In the genomic region with DNA sequence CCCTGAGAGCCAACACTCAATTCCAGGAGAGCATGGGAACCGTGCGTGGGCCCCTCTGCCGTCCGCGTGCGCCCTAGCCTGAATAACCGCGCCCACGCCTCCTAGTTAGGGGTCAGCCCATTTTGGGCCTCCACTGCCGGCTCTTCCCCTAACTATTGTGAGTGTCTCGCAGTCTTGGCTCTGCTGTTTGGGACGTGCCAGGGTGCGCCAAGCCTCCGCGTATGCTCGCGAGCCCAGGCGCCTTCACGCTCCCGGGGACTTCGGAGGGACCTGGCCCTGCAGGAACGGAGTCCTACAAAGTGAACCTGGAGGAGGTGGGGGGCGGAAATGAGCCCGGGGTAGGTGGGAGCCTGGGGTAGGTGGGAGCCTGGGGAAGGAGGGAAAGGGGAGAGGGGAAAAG, we compare ENCODE assay signal across 21 cellular contexts. TPM values are rescaled to one million over a fixed set of nuclear protein-coding genes. Genes with fewer than 3 reads are reported as not detected.
DNase-seq lines count a peak whose midpoint lies in the region; ATAC-seq, FAIRE-seq and TF ChIP-seq lines count a peak whose summit lies in the region.
"Had no signal": no experiment of that assay in that cellular context is flagged by ENCODE, and none has a peak within 500 bp of the region (broad histone marks: within the 10 kb centered on the region; RNA-seq: fewer than 3 reads in every experiment).

No MANE protein-coding gene starts in this region.

- intact Hi-C loops in right cardiac atrium (cut with DNase I) (no loop called here), left cardiac atrium (cut with DNase I) (no loop called here), endothelial cell of umbilical vein (cut with micrococcal nuclease) (no loop called here)

- dilution Hi-C loops in endothelial cell of umbilical vein (cut with MboI; ENCODE audit: extremely low pct_ligation_motif_present, low sequenced_read_pairs) = no loop called here

- no peaks in the 10 kb centered on the region for H3K36me3 ChIP-seq in endothelial cell of umbilical vein (ENCODE audit: control insufficient read depth in 2 of 2, extremely low read depth in 1 of 2, insufficient read depth in 2 of 2, low read length in 2 of 2)
- H3K36me3 ChIP-seq: esophagus muscularis mucosa, left lung had no signal

- H3K4me2 ChIP-seq in endothelial cell of umbilical vein (ENCODE audit: insufficient read depth, low read length) = no peak overlapping the region
- H3K4me2 ChIP-seq: PC-9, SK-N-SH had no signal

- H3K4me3 ChIP-seq in right cardiac atrium (ENCODE audit: low read length) (no peak overlapping the region), endothelial cell of umbilical vein (replicated peaks in 1 of 3; ENCODE audit: insufficient read depth in 1 of 3, low read depth in 1 of 3, low read length in 3 of 3) (no peak overlapping the region)
- H3K4me3 ChIP-seq: coronary artery, left lung, PC-9 had no signal

- peaks cover 2% of the 10 kb centered on the region for H3K27me3 ChIP-seq in right cardiac atrium (ENCODE audit: control insufficient read depth, insufficient read depth)
- peaks cover 58 to 82% of the 10 kb centered on the region in 2 experiments for H3K27me3 ChIP-seq in endothelial cell of umbilical vein (ENCODE audit: control insufficient read depth in 2 of 2, insufficient read depth in 2 of 2, low read length in 2 of 2)

- no peaks in the 10 kb centered on the region for H3K9me3 Mint-ChIP-seq in mesothelial cell of epicardium
- H3K9me3 Mint-ChIP-seq: activated T-helper 17 cell treated with anti-CD3 and anti-CD28 coated beads, Interleukin-2, amount 50 U/mL, for 72 hours had no signal

- peaks cover 85% of the 10 kb centered on the region for H3K27me3 Mint-ChIP-seq in mesothelial cell of epicardium (ENCODE audit: low read depth)

- no peak overlapping the region for H3K27ac Mint-ChIP-seq in mesothelial cell of epicardium
- H3K27ac Mint-ChIP-seq: activated T-helper 17 cell treated with anti-CD3 and anti-CD28 coated beads, Interleukin-2, amount 50 U/mL, for 72 hours had no signal

- no peak overlapping the region for H3K27ac ChIP-seq in right cardiac atrium (ENCODE audit: low read length)
- H3K27ac ChIP-seq in endothelial cell of umbilical vein (ENCODE audit: insufficient read depth, low read depth, low read length) = no peak overlapping the region
- H3K27ac ChIP-seq: coronary artery, esophagus muscularis mucosa, HL-60, left lung, PC-9 had no signal

- CTCF ChIA-PET in endothelial cell of umbilical vein (lab: Charles Lee) = no interaction called here

- H3K79me2 ChIP-seq in endothelial cell of umbilical vein (ENCODE audit: control insufficient read depth, insufficient read depth, low read length) = no peaks in the 10 kb centered on the region

- ATAC-seq in right cardiac atrium (peak in 1 of 2 donors; percentile 33), left cardiac atrium (no peak), GM18511 (IDR thresholded peaks at IDR 0.05; ENCODE audit: unreplicated experiment) (no peak), HG03159 (IDR thresholded peaks at IDR 0.05; ENCODE audit: unreplicated experiment) (no peak)
- ATAC-seq: activated T-helper 17 cell treated with anti-CD3 and anti-CD28 coated beads, Interleukin-2, amount 50 U/mL, for 72 hours; left lung had no signal

- H4K20me1 ChIP-seq in endothelial cell of umbilical vein (replicated peaks; ENCODE audit: control insufficient read depth, extremely low read depth, insufficient read depth, low read length) = no peaks in the 10 kb centered on the region

- FAIRE-seq in endothelial cell of umbilical vein (lab: Jason Lieb, UNC) = no peak

- WGBS in right cardiac atrium = 4% methylated on average over 24 of the region's 24 CpGs

- H3K9ac ChIP-seq in endothelial cell of umbilical vein (replicated peaks; ENCODE audit: extremely low read depth, insufficient read depth, low read length) = no peak overlapping the region
- H3K9ac ChIP-seq: SK-N-SH had no signal

- TF ChIP-seq POLR2A in endothelial cell of umbilical vein (IDR thresholded peaks at IDR 0.05; ENCODE audit: low read depth, low read length) = no peak

- POLR2A ChIA-PET in endothelial cell of umbilical vein (lab: Charles Lee) = no interaction called here

- peak overlapping the region; percentile 49 for H3K4me3 Mint-ChIP-seq in mesothelial cell of epicardium
- H3K4me3 Mint-ChIP-seq: activated T-helper 17 cell treated with anti-CD3 and anti-CD28 coated beads, Interleukin-2, amount 50 U/mL, for 72 hours had no signal

- H3K36me3 Mint-ChIP-seq in mesothelial cell of epicardium = no peaks in the 10 kb centered on the region

- no TSS peak for BruUV-seq in endothelial cell of umbilical vein (replicated peaks; lab: Mats Ljungman, UMichigan)

- DNase-seq in right cardiac atrium (peak in 2 of 3 donors; percentile 45 to 53), left cardiac atrium (no peak), endothelial cell of umbilical vein (ENCODE audit: low read depth, low spot score) (no peak), mesothelial cell of epicardium (ENCODE audit: low spot score in 2 of 2, unreplicated experiment in 2 of 2) (no peak), OCI-M2 (lab: John Stamatoyannopoulos, UW; ENCODE audit: unreplicated experiment) (no peak)
- DNase-seq in stimulated activated CD4-positive, alpha-beta T cell treated with anti-CD3 and anti-CD28 coated beads, Interleukin-4, amount 100 ng/mL, for 24 hours = no peak
- DNase-seq: activated CD8-positive, alpha-beta memory T cell treated with anti-CD3 and anti-CD28 coated beads for 24 hours; Karpas-422; left lung; NCI-H1105; PC-9; SK-N-SH; stimulated activated CD4-positive, alpha-beta T cell treated with anti-CD3 and anti-CD28 coated beads, Interleukin-15, amount 100 ng/mL, for 24 hours had no signal

- H2AFZ ChIP-seq in endothelial cell of umbilical vein (ENCODE audit: low read depth, low read length) = no peak overlapping the region
- H2AFZ ChIP-seq: PC-9 had no signal

- H3K9me1 ChIP-seq in endothelial cell of umbilical vein (replicated peaks; ENCODE audit: control insufficient read depth, extremely low read depth, insufficient read depth, low read length) = no peaks in the 10 kb centered on the region

- no peaks in the 10 kb centered on the region for H3K4me1 ChIP-seq in right cardiac atrium (ENCODE audit: control insufficient read depth, insufficient read depth, low read length)
- peaks cover 3% of the 10 kb centered on the region for H3K4me1 ChIP-seq in endothelial cell of umbilical vein (ENCODE audit: control insufficient read depth, extremely low read depth, insufficient read depth, low read length)

- H3K4me1 Mint-ChIP-seq in mesothelial cell of epicardium = peaks cover 9% of the 10 kb centered on the region
- H3K4me1 Mint-ChIP-seq: activated T-helper 17 cell treated with anti-CD3 and anti-CD28 coated beads, Interleukin-2, amount 50 U/mL, for 72 hours had no signal

- no peaks in the 10 kb centered on the region for H3K9me3 ChIP-seq in right cardiac atrium (ENCODE audit: control insufficient read depth, low read length)
- no peaks in the 10 kb centered on the region for H3K9me3 ChIP-seq in endothelial cell of umbilical vein (replicated peaks; ENCODE audit: control insufficient read depth, insufficient read depth, low read length)
- H3K9me3 ChIP-seq: esophagus muscularis mucosa, left lung, SK-N-SH had no signal

- TF ChIP-seq CTCF in endothelial cell of umbilical vein (IDR thresholded peaks at IDR 0.05; ENCODE audit: extremely low read depth in 1 of 2, insufficient read depth in 1 of 2, low read depth in 1 of 2, low read length in 2 of 2) = no peak
- no peak for TF ChIP-seq CTCF in mesothelial cell of epicardium (IDR thresholded peaks at IDR 0.05; ENCODE audit: unreplicated experiment)

TF ChIP-seq in endothelial cell of umbilical vein, 7 proteins besides CTCF, POLR2A, EP300 and RAD21 (continues in another document):
- TF ChIP-seq JUN (IDR thresholded peaks at IDR 0.05; ENCODE audit: borderline replicate concordance, insufficient read depth, insufficient read length, low read depth) = no peak
- TF ChIP-seq MYC (IDR thresholded peaks at IDR 0.05; ENCODE audit: low read depth, low read length) = no peak

RNA-seq across cellular contexts. Expression of gene GCM2, which starts 0.8 kb away (rescaled TPM):
- total RNA-seq in right cardiac atrium (not detected), left cardiac atrium (not detected), endothelial cell of umbilical vein (not detected in 2 replicates), mesothelial cell of epicardium (not detected in 3 replicates)
- polyA plus RNA-seq in right cardiac atrium (not detected), endothelial cell of umbilical vein (not detected in 2 replicates)
- polyA plus RNA-seq in endothelial cell of umbilical vein (2011; cell fraction: cytosol; rRNA removed) = not detected in 2 replicates
- polyA plus RNA-seq in endothelial cell of umbilical vein (2011; cell fraction: nucleus; rRNA removed) = not detected in 2 replicates
- polyA plus RNA-seq in endothelial cell of umbilical vein (2012) = not detected in 2 replicates
- polyA minus RNA-seq in endothelial cell of umbilical vein = not detected in 2 replicates
- polyA minus RNA-seq in endothelial cell of umbilical vein (2011; cell fraction: cytosol; rRNA and poly(A)+ RNA removed) = not detected
- not detected in 2 replicates for polyA minus RNA-seq in endothelial cell of umbilical vein (2011; cell fraction: nucleus; rRNA and poly(A)+ RNA removed)
- total RNA-seq: activated T-helper 17 cell treated with anti-CD3 and anti-CD28 coated beads, Interleukin-2, amount 50 U/mL, for 72 hours; esophagus muscularis mucosa; left lung; myocyte; PC-9; pulmonary artery endothelial cell had no signal
- polyA plus RNA-seq: SK-N-SH had no signal

RNA-seq across cellular contexts. Expression of gene SYCP2L, which starts 4.2 kb away (rescaled TPM):
- total RNA-seq in right cardiac atrium = under 1 TPM; 0.38 to 0.72 (median 0.48) TPM
- polyA plus RNA-seq in right cardiac atrium = 0.48 TPM
- total RNA-seq in left cardiac atrium = under 1 TPM; 0.59 to 0.73 TPM
- not detected in 2 replicates for total RNA-seq in endothelial cell of umbilical vein
- polyA plus RNA-seq in endothelial cell of umbilical vein = not detected in 2 replicates
- polyA plus RNA-seq in endothelial cell of umbilical vein (2011; cell fraction: cytosol; rRNA removed) = not detected in 2 replicates
- 0.11 and 0.67 TPM in 2 replicates for polyA plus RNA-seq in endothelial cell of umbilical vein (2011; cell fraction: nucleus; rRNA removed)
- not detected in 2 replicates for polyA plus RNA-seq in endothelial cell of umbilical vein (2012)
- polyA minus RNA-seq in endothelial cell of umbilical vein = 0.30 TPM in 1 of 2 replicates, not detected in the other
- not detected for polyA minus RNA-seq in endothelial cell of umbilical vein (2011; cell fraction: cytosol; rRNA and poly(A)+ RNA removed)
- polyA minus RNA-seq in endothelial cell of umbilical vein (2011; cell fraction: nucleus; rRNA and poly(A)+ RNA removed) = not detected in 2 replicates
- total RNA-seq in mesothelial cell of epicardium = 16.6 to 20.1 TPM (median 19.9 TPM) in 3 replicates
- total RNA-seq: pulmonary artery endothelial cell had no signal

RNA-seq across cellular contexts. Expression of gene MAK, which starts 44.3 kb away (rescaled TPM):
- total RNA-seq in right cardiac atrium = under 1 TPM in 3 of 4 donors, not detected in 1; 0.11 to 0.29 (median 0.24) TPM
- 0.14 TPM for polyA plus RNA-seq in right cardiac atrium
- total RNA-seq in left cardiac atrium = under 1 TPM; 0.08 to 0.38 TPM
- not detected in 2 replicates for total RNA-seq in endothelial cell of umbilical vein
- not detected in 2 replicates for polyA plus RNA-seq in endothelial cell of umbilical vein
- polyA plus RNA-seq in endothelial cell of umbilical vein (2011; cell fraction: cytosol; rRNA removed) = not detected in 2 replicates
- polyA plus RNA-seq in endothelial cell of umbilical vein (2011; cell fraction: nucleus; rRNA removed) = not detected in 2 replicates
- 0.07 and 0.08 TPM in 2 replicates for polyA plus RNA-seq in endothelial cell of umbilical vein (2012)
- polyA minus RNA-seq in endothelial cell of umbilical vein = 0.08 TPM in 1 of 2 replicates, not detected in the other
- not detected for polyA minus RNA-seq in endothelial cell of umbilical vein (2011; cell fraction: cytosol; rRNA and poly(A)+ RNA removed)
- polyA minus RNA-seq in endothelial cell of umbilical vein (2011; cell fraction: nucleus; rRNA and poly(A)+ RNA removed) = not detected in 2 replicates
- total RNA-seq in mesothelial cell of epicardium = 0.14 to 0.25 TPM (median 0.24 TPM) in 3 replicates
- total RNA-seq: myocyte had no signal

Comparison
In these comparisons a context has a peak if more than half of its experiments do, and no peak if none do; other contexts are left out.
1. DNase-seq: peak in right cardiac atrium (2 of 3); none in left cardiac atrium (single experiment), endothelial cell of umbilical vein (single experiment), mesothelial cell of epicardium (0 of 2), OCI-M2 (single experiment) and stimulated activated CD4-positive, alpha-beta T cell treated with anti-CD3 and anti-CD28 coated beads, Interleukin-4, amount 100 ng/mL, for 24 hours (single experiment).
2. RNA of gene SYCP2L, which starts 4.2 kb away (total RNA-seq): 16.6 to 20.1 TPM in mesothelial cell of epicardium; 0.59 to 0.73 TPM in left cardiac atrium, 0.38 to 0.72 TPM in right cardiac atrium and not detected in endothelial cell of umbilical vein; every median in the first group is over 10 times any median in the second.